ENCODE assay signal across 31 cellular contexts in genomic region chr3:72022027-72022426, GRCh38.
"Had no signal": no experiment of that assay in that cellular context is flagged by ENCODE, and none has a peak within 500 bp of the region (broad histone marks: within the 10 kb centered on the region; RNA-seq: fewer than 3 reads in every experiment).

No MANE protein-coding gene starts in this region.

- DNase-seq: activated CD4-positive, alpha-beta T cell treated with anti-CD3 and anti-CD28 coated beads for 36 hours; activated CD4-positive, alpha-beta T cell treated with anti-CD3 and anti-CD28 coated beads, Interleukin-2, amount 10 ng/mL, durations not matched to agents 24 days and 14 days; activated CD4-positive, CD25-positive, alpha-beta regulatory T cell; activated CD4-positive, CD25-positive, alpha-beta regulatory T cell treated with anti-CD3 and anti-CD28 coated beads, Interleukin-2, amount 50 U/mL, for 72 hours; activated CD8-positive, alpha-beta memory T cell treated with anti-CD3 and anti-CD28 coated beads for 24 hours; activated CD8-positive, alpha-beta T cell treated with anti-CD3 and anti-CD28 coated beads for 36 hours; activated gamma-delta T cell; activated naive CD4-positive, alpha-beta T cell; activated naive CD4-positive, alpha-beta T cell treated with anti-CD3 and anti-CD28 coated beads, Interleukin-2, amount 10 ng/mL, durations not matched to agents 7 days and 5 days; activated naive CD8-positive, alpha-beta T cell treated with anti-CD3 and anti-CD28 coated beads, Interleukin-2, amount 10 ng/mL, durations not matched to agents 7 days and 5 days; activated T-cell treated with anti-CD3 and anti-CD28 coated beads, Interleukin-2, amount 50 U/mL, for 4 hours; central memory CD4-positive, alpha-beta T cell; cerebellar nuclear complex; colonic mucosa; effector memory CD4-positive, alpha-beta T cell; erythroblast; foreskin keratinocyte; gastrocnemius medialis; glutamatergic neuron; heart left ventricle; T-helper 1 cell; T-helper 17 cell; T1000; WERI-Rb-1 had no signal

- H3K9me3 Mint-ChIP-seq: activated CD4-positive, alpha-beta T cell treated with anti-CD3 and anti-CD28 coated beads, Interleukin-2, amount 10 ng/mL, durations not matched to agents 24 days and 14 days; T-helper 2 cell treated with Interferon-gamma antibody and Interleukin-4, amounts not matched to agents 5 μg/mL and 100 μg/mL, for 36 hours had no signal

- H3K4me1 Mint-ChIP-seq: activated CD4-positive, alpha-beta T cell treated with anti-CD3 and anti-CD28 coated beads, Interleukin-2, amount 10 ng/mL, durations not matched to agents 24 days and 14 days; activated naive CD4-positive, alpha-beta T cell treated with anti-CD3 and anti-CD28 coated beads, Interleukin-2, amount 10 ng/mL, durations not matched to agents 7 days and 5 days; activated naive CD8-positive, alpha-beta T cell treated with anti-CD3 and anti-CD28 coated beads, Interleukin-2, amount 10 ng/mL, durations not matched to agents 7 days and 5 days; T-helper 17 cell had no signal

- H3K9me3 ChIP-seq: ascending aorta, breast epithelium, colonic mucosa, esophagus muscularis mucosa, gastrocnemius medialis, heart left ventricle had no signal

- ATAC-seq: activated CD4-positive, alpha-beta T cell treated with anti-CD3 and anti-CD28 coated beads for 36 hours; activated CD8-positive, alpha-beta T cell treated with anti-CD3 and anti-CD28 coated beads for 36 hours; activated naive CD4-positive, alpha-beta T cell treated with anti-CD3 and anti-CD28 coated beads, Interleukin-2, amount 50 U/mL, for 72 hours; activated T-cell treated with anti-CD3 and anti-CD28 coated beads, Interleukin-2, amount 50 U/mL, for 4 hours; foreskin keratinocyte; gastrocnemius medialis; heart left ventricle; T-helper 17 cell had no signal

- H3K4me3 ChIP-seq: ascending aorta, breast epithelium, cardiac muscle cell, colonic mucosa, esophagus muscularis mucosa, gastrocnemius medialis, heart left ventricle had no signal

- H3K27me3 Mint-ChIP-seq: activated CD4-positive, alpha-beta T cell treated with anti-CD3 and anti-CD28 coated beads, Interleukin-2, amount 10 ng/mL, durations not matched to agents 24 days and 14 days; activated CD8-positive, alpha-beta T cell treated with anti-CD3 and anti-CD28 coated beads for 36 hours; activated naive CD4-positive, alpha-beta T cell treated with anti-CD3 and anti-CD28 coated beads, Interleukin-2, amount 10 ng/mL, durations not matched to agents 7 days and 5 days; activated naive CD8-positive, alpha-beta T cell treated with anti-CD3 and anti-CD28 coated beads, Interleukin-2, amount 10 ng/mL, durations not matched to agents 7 days and 5 days; brain; T-helper 17 cell had no signal

- H3K27me3 ChIP-seq: ascending aorta, breast epithelium, cardiac muscle cell, colonic mucosa, esophagus muscularis mucosa, foreskin keratinocyte, gastrocnemius medialis, heart left ventricle had no signal

- H3K36me3 ChIP-seq: ascending aorta, breast epithelium, cardiac muscle cell, colonic mucosa, esophagus muscularis mucosa, gastrocnemius medialis, heart left ventricle, WERI-Rb-1 had no signal

- H3K36me3 Mint-ChIP-seq: activated naive CD4-positive, alpha-beta T cell treated with anti-CD3 and anti-CD28 coated beads, Interleukin-2, amount 10 ng/mL, durations not matched to agents 7 days and 5 days; activated naive CD8-positive, alpha-beta T cell treated with anti-CD3 and anti-CD28 coated beads, Interleukin-2, amount 10 ng/mL, durations not matched to agents 7 days and 5 days; brain had no signal

- H3K4me3 Mint-ChIP-seq: activated CD4-positive, alpha-beta T cell treated with anti-CD3 and anti-CD28 coated beads for 36 hours; activated CD4-positive, alpha-beta T cell treated with anti-CD3 and anti-CD28 coated beads, Interleukin-2, amount 10 ng/mL, durations not matched to agents 24 days and 14 days; activated CD8-positive, alpha-beta T cell treated with anti-CD3 and anti-CD28 coated beads for 36 hours; activated naive CD4-positive, alpha-beta T cell treated with anti-CD3 and anti-CD28 coated beads, Interleukin-2, amount 10 ng/mL, durations not matched to agents 7 days and 5 days; activated naive CD8-positive, alpha-beta T cell treated with anti-CD3 and anti-CD28 coated beads, Interleukin-2, amount 10 ng/mL, durations not matched to agents 7 days and 5 days; activated T-cell treated with anti-CD3 and anti-CD28 coated beads, Interleukin-2, amount 50 U/mL, for 4 hours; brain; T-helper 17 cell; T-helper 2 cell treated with Interferon-gamma antibody and Interleukin-4, amounts not matched to agents 5 μg/mL and 100 μg/mL, for 36 hours had no signal

- H3K4me1 ChIP-seq: ascending aorta, breast epithelium, colonic mucosa, foreskin keratinocyte had no signal

- H3K27ac Mint-ChIP-seq: activated CD4-positive, alpha-beta T cell treated with anti-CD3 and anti-CD28 coated beads for 36 hours; activated CD4-positive, alpha-beta T cell treated with anti-CD3 and anti-CD28 coated beads, Interleukin-2, amount 10 ng/mL, durations not matched to agents 24 days and 14 days; activated CD8-positive, alpha-beta T cell treated with anti-CD3 and anti-CD28 coated beads for 36 hours; activated naive CD4-positive, alpha-beta T cell treated with anti-CD3 and anti-CD28 coated beads, Interleukin-2, amount 10 ng/mL, durations not matched to agents 7 days and 5 days; activated naive CD4-positive, alpha-beta T cell treated with anti-CD3 and anti-CD28 coated beads, Interleukin-2, amount 50 U/mL, for 72 hours; activated naive CD8-positive, alpha-beta T cell treated with anti-CD3 and anti-CD28 coated beads, Interleukin-2, amount 10 ng/mL, durations not matched to agents 7 days and 5 days; T-helper 17 cell; T-helper 2 cell treated with Interferon-gamma antibody and Interleukin-4, amounts not matched to agents 5 μg/mL and 100 μg/mL, for 36 hours had no signal

- H3K27ac ChIP-seq: ascending aorta, breast epithelium, cardiac muscle cell, colonic mucosa, esophagus muscularis mucosa, foreskin keratinocyte, gastrocnemius medialis, heart left ventricle, WERI-Rb-1 had no signal
